ENCODE assay signal across 20 cellular contexts in genomic region chr2:33777791-33778190, GRCh38.
DNase-seq lines count a peak whose midpoint lies in the region; ATAC-seq, FAIRE-seq and TF ChIP-seq lines count a peak whose summit lies in the region.
"Had no signal": no experiment of that assay in that cellular context is flagged by ENCODE, and none has a peak within 500 bp of the region (broad histone marks: within the 10 kb centered on the region; RNA-seq: fewer than 3 reads in every experiment).

No MANE protein-coding gene starts in this region.

- in situ Hi-C loops in GM23248 (cut with MboI) = no loop called here

- H3F3A ChIP-seq in GM23248 (ENCODE audit: insufficient read depth) = no peaks in the 10 kb centered on the region

- no peaks in the 10 kb centered on the region for H3K9me3 ChIP-seq in GM23248 (ENCODE audit: low read depth)
- no peaks in the 10 kb centered on the region for H3K9me3 ChIP-seq in astrocyte (ENCODE audit: insufficient read depth, low read depth, low read length)

- H2AFZ ChIP-seq in GM23248 (no peak overlapping the region), astrocyte (ENCODE audit: low read depth, low read length) (no peak overlapping the region)
- H2AFZ ChIP-seq: GM23338 had no signal

- no peak overlapping the region for H3K4me2 ChIP-seq in GM23248 (ENCODE audit: unreplicated experiment)
- H3K4me2 ChIP-seq in astrocyte (ENCODE audit: low read length) = no peak overlapping the region
- H3K4me2 ChIP-seq: GM23338 had no signal

- WGBS in GM23248 (ENCODE audit: low coverage in 1 of 2, low lambda C conversion rate in 2 of 2, missing lambda C conversion rate in 2 of 2), 2 experiments = 11 to 18% methylated on average over 3 of the region's 3 CpGs

- intact Hi-C loops in posterior cingulate gyrus (cut with DNase I) = no loop called here
- intact Hi-C loops in Right ventricle myocardium inferior (cut with DNase I) = no loop called here

- H3K27me3 ChIP-seq in GM23248 (replicated peaks; ENCODE audit: insufficient read depth) (no peaks in the 10 kb centered on the region), astrocyte (ENCODE audit: insufficient read depth, low read length) (no peaks in the 10 kb centered on the region)

- no peak for FAIRE-seq in astrocyte (lab: Jason Lieb, UNC)
- FAIRE-seq: GM19239 had no signal

- H3K9ac ChIP-seq in GM23248 = no peak overlapping the region
- H3K9ac ChIP-seq in astrocyte (ENCODE audit: low read length) = no peak overlapping the region

- H3K27ac Mint-ChIP-seq in astrocyte (ENCODE audit: unreplicated experiment) (no peak overlapping the region), nephron (peak overlapping the region in 2 of 3 experiments; percentile 46 to 55)
- H3K27ac Mint-ChIP-seq: B cell; CD4-positive, alpha-beta T cell; GM23338; H9; IgD-negative memory B cell had no signal

- DNase-seq in Daoy (ENCODE audit: low read depth) (peak; percentile 8), GM23248 (peak; percentile 72), astrocyte (ENCODE audit: low read depth) (peak; percentile 20), NCI-H1417 treated with DMSO at 0.1 percent for 48 hours (lab: John Stamatoyannopoulos, UW) (no peak), posterior cingulate gyrus (no peak), Right ventricle myocardium inferior (ENCODE audit: missing footprints) (no peak)
- DNase-seq: ACHN; C1 segment of cervical spinal cord; Calu3; CD4-positive, alpha-beta T cell; DMS 273 treated with DMSO at 0.1 percent for 48 hours; GF-D8; H9; KG1 had no signal

- no peaks in the 10 kb centered on the region for H3K27me3 Mint-ChIP-seq in astrocyte (ENCODE audit: low read depth, unreplicated experiment)
- peaks cover 2% of the 10 kb centered on the region for H3K27me3 Mint-ChIP-seq in nephron (ENCODE audit: low read depth)
- H3K27me3 Mint-ChIP-seq: B cell; CD4-positive, alpha-beta T cell had no signal

- H3K36me3 Mint-ChIP-seq in astrocyte (ENCODE audit: low read depth, unreplicated experiment) (no peaks in the 10 kb centered on the region), nephron (ENCODE audit: low read depth) (no peaks in the 10 kb centered on the region)
- H3K36me3 Mint-ChIP-seq: IgD-negative memory B cell had no signal

- H3K4me3 ChIP-seq in GM23248 = no peak overlapping the region
- H3K4me3 ChIP-seq in astrocyte (ENCODE audit: insufficient read depth, low read depth, low read length) = no peak overlapping the region
- H3K4me3 ChIP-seq: GM23338 had no signal

- H3K4me1 Mint-ChIP-seq in astrocyte (ENCODE audit: low read depth, unreplicated experiment) (no peaks in the 10 kb centered on the region), nephron (peaks cover 7% of the 10 kb centered on the region)
- H3K4me1 Mint-ChIP-seq: B cell, GM23338 had no signal

- H4K20me1 ChIP-seq in GM23248 (ENCODE audit: insufficient read depth) (no peaks in the 10 kb centered on the region), astrocyte (ENCODE audit: insufficient read depth, low read length) (no peaks in the 10 kb centered on the region)

- TF ChIP-seq CTCF in astrocyte (IDR thresholded peaks at IDR 0.05; ENCODE audit: insufficient read depth, low read depth, low read length) (no peak), nephron (IDR thresholded peaks at IDR 0.05; ENCODE audit: unreplicated experiment in 3 of 3) (no peak)

- peaks cover 3% of the 10 kb centered on the region for H3K9me3 Mint-ChIP-seq in astrocyte (ENCODE audit: unreplicated experiment)
- H3K9me3 Mint-ChIP-seq in nephron = peaks cover 5% of the 10 kb centered on the region
- H3K9me3 Mint-ChIP-seq: CD4-positive, alpha-beta T cell had no signal

- peak overlapping the region; percentile 46; the same call in 1 of the 2 replicates for H3K27ac ChIP-seq in GM23248
- no peak overlapping the region for H3K27ac ChIP-seq in astrocyte (ENCODE audit: low read depth, low read length)

- H3K79me2 ChIP-seq in GM23248 (ENCODE audit: insufficient read depth) (no peaks in the 10 kb centered on the region), astrocyte (ENCODE audit: insufficient read depth, low read length) (no peaks in the 10 kb centered on the region)

- H3K4me1 ChIP-seq in GM23248 (ENCODE audit: insufficient read depth) = peaks cover 11% of the 10 kb centered on the region
- H3K4me1 ChIP-seq in astrocyte (ENCODE audit: insufficient read depth, low read length) = no peaks in the 10 kb centered on the region

- no peaks in the 10 kb centered on the region for H3K9me2 ChIP-seq in GM23248 (ENCODE audit: insufficient read depth)

- ATAC-seq in HG03439 (IDR thresholded peaks at IDR 0.05; ENCODE audit: unreplicated experiment) (no peak), Right ventricle myocardium inferior (no peak)
- ATAC-seq: GM23338 had no signal

- H3K4me3 Mint-ChIP-seq in astrocyte (ENCODE audit: unreplicated experiment) (no peak overlapping the region), nephron (no peak overlapping the region)
- H3K4me3 Mint-ChIP-seq: B cell; CD4-positive, alpha-beta T cell; GM23338; H9; IgD-negative memory B cell had no signal

- H3K36me3 ChIP-seq in GM23248 (ENCODE audit: low read depth) (no peaks in the 10 kb centered on the region), astrocyte (ENCODE audit: insufficient read depth, low read length) (no peaks in the 10 kb centered on the region)

Comparison
In these comparisons a context has a peak if more than half of its experiments do, and no peak if none do; other contexts are left out.
1. DNase-seq: peak in Daoy (single experiment), GM23248 (single experiment) and astrocyte (single experiment); none in NCI-H1417 treated with DMSO at 0.1 percent for 48 hours (single experiment), posterior cingulate gyrus (0 of 10) and Right ventricle myocardium inferior (single experiment).